Comparison of ENCODE assay signal across 26 cellular contexts in the genomic region with DNA sequence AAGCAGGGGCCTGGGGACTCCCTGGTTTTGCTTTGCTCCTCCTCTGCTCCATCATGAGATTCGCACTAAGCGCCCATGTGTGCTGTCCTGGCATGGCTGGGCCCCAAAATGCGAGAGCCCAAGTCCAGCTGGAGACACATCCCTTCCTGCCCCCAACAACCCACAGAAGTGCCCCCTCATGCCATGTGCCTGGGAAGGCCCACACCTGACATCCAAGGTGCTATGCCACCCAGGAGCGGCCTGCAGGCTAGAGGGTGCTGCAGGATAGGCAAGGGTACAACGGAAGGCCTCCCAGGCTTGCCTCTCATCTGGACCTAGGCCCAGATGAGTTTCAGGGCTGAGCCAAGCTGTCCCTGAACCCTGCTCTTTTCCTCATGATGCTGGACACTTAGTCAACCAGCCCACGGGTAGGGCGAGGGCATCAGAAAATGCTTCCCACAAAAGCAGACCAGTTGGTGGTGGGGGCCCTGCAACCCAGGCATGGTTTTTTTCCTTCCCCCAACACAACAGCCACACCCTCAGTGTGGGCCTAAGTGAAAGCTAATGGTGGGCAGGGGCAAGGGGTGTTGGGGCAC. TPM values are rescaled to one million over a fixed set of nuclear protein-coding genes. Genes with fewer than 3 reads are reported as not detected.
DNase-seq lines count a peak whose midpoint lies in the region; ATAC-seq and TF ChIP-seq lines count a peak whose summit lies in the region.
"Had no signal": no experiment of that assay in that cellular context is flagged by ENCODE, and none has a peak within 500 bp of the region (broad histone marks: within the 10 kb centered on the region; RNA-seq: fewer than 3 reads in every experiment).

No MANE protein-coding gene starts in this region.

- H3K4me3 ChIP-seq in right cardiac atrium (ENCODE audit: low read length): no peak overlapping the region
- no peak overlapping the region for H3K4me3 ChIP-seq in upper lobe of right lung
- H3K4me3 ChIP-seq: ascending aorta, pancreas, skin epidermis, vagina had no signal

- WGBS in right cardiac atrium: 87% methylated on average over 7 of the region's 7 CpGs

- H3K4me1 ChIP-seq in right cardiac atrium (ENCODE audit: control insufficient read depth, insufficient read depth, low read length): no peaks in the 10 kb centered on the region
- H3K4me1 ChIP-seq in upper lobe of right lung: peaks cover 13% of the 10 kb centered on the region
- H3K4me1 ChIP-seq in foreskin keratinocyte: peaks cover 34% of the 10 kb centered on the region

- no peaks in the 10 kb centered on the region for H3K27me3 ChIP-seq in right cardiac atrium (ENCODE audit: control insufficient read depth, insufficient read depth)
- H3K27me3 ChIP-seq in upper lobe of right lung: peaks cover 4% of the 10 kb centered on the region
- H3K27me3 ChIP-seq in foreskin keratinocyte: no peaks in the 10 kb centered on the region
- H3K27me3 ChIP-seq: ascending aorta, pancreas, vagina had no signal

- intact Hi-C loops in left cardiac atrium (cut with DNase I): no loop called here
- intact Hi-C loops in right cardiac atrium (cut with DNase I): no loop called here
- intact Hi-C loops in upper lobe of right lung (cut with DNase I): no loop called here

- H3K9me3 ChIP-seq in right cardiac atrium (ENCODE audit: control insufficient read depth, low read length) (no peaks in the 10 kb centered on the region), upper lobe of right lung (no peaks in the 10 kb centered on the region)
- H3K9me3 ChIP-seq: ascending aorta, pancreas, vagina had no signal

- H3K36me3 ChIP-seq in upper lobe of right lung: no peaks in the 10 kb centered on the region
- H3K36me3 ChIP-seq: ascending aorta, pancreas, vagina had no signal

- no peak overlapping the region for H3K27ac ChIP-seq in right cardiac atrium (ENCODE audit: low read length)
- peak overlapping the region; percentile 31; the same call in 1 of the 2 replicates for H3K27ac ChIP-seq in RWPE1
- no peak overlapping the region for H3K27ac ChIP-seq in upper lobe of right lung
- no peak overlapping the region for H3K27ac ChIP-seq in foreskin keratinocyte
- H3K27ac ChIP-seq: ascending aorta, pancreas, vagina, VCaP had no signal

- POLR2A ChIA-PET in RWPE1 (lab: Yijun Ruan, JAX; ENCODE audit: low non-redundant PET): no interaction called here

- peak; percentile 18 for DNase-seq in left cardiac atrium
- no peak for DNase-seq in right cardiac atrium
- no peak for DNase-seq in RWPE1 (ENCODE audit: low spot score)
- DNase-seq in myocyte (ENCODE audit: low read depth): peak; percentile 73
- DNase-seq in upper lobe of right lung: peak; percentile 27
- no peak for DNase-seq in foreskin keratinocyte
- DNase-seq in NCI-H82 treated with DMSO at 0.1 percent for 48 hours (lab: John Stamatoyannopoulos, UW; ENCODE audit: unreplicated experiment): no peak
- DNase-seq: activated CD4-positive, alpha-beta T cell treated with anti-CD3 and anti-CD28 coated beads, Interleukin-2, amount 10 ng/mL, durations not matched to agents 24 days and 14 days; activated T-cell treated with anti-CD3 and anti-CD28 coated beads, Interleukin-2, amount 50 U/mL, for 48 hours; C1 segment of cervical spinal cord; central memory CD4-positive, alpha-beta T cell; DMS79 treated with DMSO at 0.1 percent for 48 hours; mesendoderm; NCI-H1694; NCI-H2171; NCI-H524; RPMI8226; substantia nigra had no signal

- CTCF ChIA-PET in RWPE1 (lab: Yijun Ruan, JAX): interaction anchor here (1.0 kb wide), 1 partner anchor 10 kb away, joined by 4 read pairs; no protein-coding TSS in a partner anchor

- no peak for ATAC-seq in left cardiac atrium
- ATAC-seq in right cardiac atrium: no peak
- no peak for ATAC-seq in upper lobe of right lung
- ATAC-seq in GM18909 (IDR thresholded peaks at IDR 0.05; ENCODE audit: poor library complexity, unreplicated experiment): no peak
- ATAC-seq in foreskin keratinocyte: no peak
- ATAC-seq: naive thymus-derived CD8-positive, alpha-beta T cell; pancreas; stimulated activated effector memory CD8-positive, alpha-beta T cell treated with anti-CD3 and anti-CD28 coated beads, Interleukin-12 subunit alpha, Interleukin-12 subunit beta, amount 100 ng/mL, for 72 hours had no signal

- TF ChIP-seq CTCF in RWPE1 (conservative IDR thresholded peaks at IDR 0.05; ENCODE audit: low read depth) (no peak), upper lobe of right lung (IDR thresholded peaks at IDR 0.05) (no peak), foreskin keratinocyte (conservative IDR thresholded peaks at IDR 0.05) (no peak)

RNA-seq across cellular contexts. Expression of gene KRT80, which starts 13.2 kb away (rescaled TPM):
- total RNA-seq in left cardiac atrium (under 1 TPM in 1 of 2 donors, not detected in 1; 0.44 TPM), right cardiac atrium (under 1 TPM in 1 of 4 donors, not detected in 3; 0.06 TPM), myocyte (46.3 and 68.4 TPM in 2 replicates), upper lobe of right lung (8.6 TPM), foreskin keratinocyte (2.5 and 5.3 TPM in 2 replicates)
- polyA plus RNA-seq in right cardiac atrium (0.05 TPM), foreskin keratinocyte (2.2 and 4.1 TPM in 2 replicates)
- polyA plus RNA-seq in myocyte (2012): 59.1 TPM
- total RNA-seq: activated CD4-positive, alpha-beta T cell treated with anti-CD3 and anti-CD28 coated beads, Interleukin-2, amount 10 ng/mL, durations not matched to agents 24 days and 14 days; ascending aorta; naive thymus-derived CD8-positive, alpha-beta T cell had no signal
- polyA plus RNA-seq: naive thymus-derived CD8-positive, alpha-beta T cell had no signal

RNA-seq across cellular contexts. Expression of gene KRT7, which starts 28.0 kb away (rescaled TPM):
- 10 to 100 TPM in 1 of 2 donors, 1 to 10 TPM in 1; 1.0 to 34.3 TPM for total RNA-seq in left cardiac atrium
- total RNA-seq in right cardiac atrium: 1 to 10 TPM in 2 of 4 donors, under 1 TPM in 1, not detected in 1; 0.94 to 3.0 (median 1.1) TPM
- polyA plus RNA-seq in right cardiac atrium: 0.16 TPM
- total RNA-seq in myocyte: 3.1 and 6.6 TPM in 2 replicates
- 13.9 TPM for polyA plus RNA-seq in myocyte (2012)
- total RNA-seq in upper lobe of right lung: 664 TPM
- 512 and 2,317 TPM in 2 replicates for total RNA-seq in foreskin keratinocyte
- 509 and 2,315 TPM in 2 replicates for polyA plus RNA-seq in foreskin keratinocyte
- total RNA-seq: naive thymus-derived CD8-positive, alpha-beta T cell had no signal
- polyA plus RNA-seq: naive thymus-derived CD8-positive, alpha-beta T cell had no signal

Comparison
In these comparisons a context has a peak if more than half of its experiments do, and no peak if none do; other contexts are left out.
1. DNase-seq: peak in left cardiac atrium (single experiment), myocyte (single experiment) and upper lobe of right lung (single experiment); none in right cardiac atrium (0 of 3), RWPE1 (single experiment), foreskin keratinocyte (0 of 2) and NCI-H82 treated with DMSO at 0.1 percent for 48 hours (single experiment).
2. RNA of gene KRT7, which starts 28.0 kb away (total RNA-seq): 664 TPM in upper lobe of right lung (single experiment) and 512 to 2,317 TPM in foreskin keratinocyte; 1.0 to 34.3 TPM in left cardiac atrium, 3.1 to 6.6 TPM in myocyte and 0.94 to 3.0 TPM in right cardiac atrium; every median in the first group is over 10 times any median in the second.